ENCODE assay signal across 13 cellular contexts in the genomic region with DNA sequence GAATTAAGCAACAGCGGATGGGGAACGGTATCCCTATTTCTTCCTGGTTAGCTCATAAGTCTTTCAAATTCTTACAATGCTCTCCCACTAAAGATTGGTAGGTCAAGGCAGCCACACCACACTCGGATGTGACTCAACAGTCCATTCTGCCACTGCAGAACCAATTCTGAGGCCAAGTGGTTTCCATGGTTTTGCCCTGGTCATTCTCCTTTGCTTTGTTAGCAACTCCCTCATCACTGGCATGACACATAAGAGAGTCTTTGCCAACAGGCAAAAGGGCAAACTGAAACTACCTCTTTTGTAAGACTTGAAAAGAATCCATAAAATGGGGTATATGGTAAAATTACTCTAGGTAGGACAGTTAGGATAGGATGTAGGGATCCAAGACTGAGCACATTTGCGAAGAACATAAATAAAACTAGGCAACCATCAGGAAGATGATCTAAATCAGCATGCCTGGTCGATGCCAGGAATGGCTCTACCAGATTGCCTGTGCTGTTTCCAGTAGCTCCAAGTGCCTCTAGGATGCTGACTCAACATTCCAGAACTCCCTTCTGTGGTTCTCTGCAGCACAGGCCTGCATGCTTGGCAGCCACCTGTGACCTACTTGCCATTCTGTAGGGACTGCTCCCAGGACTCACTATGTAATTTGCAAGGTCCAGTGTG.
DNase-seq lines count a peak whose midpoint lies in the region; ATAC-seq and TF ChIP-seq lines count a peak whose summit lies in the region.
"Had no signal": no experiment of that assay in that cellular context is flagged by ENCODE, and none has a peak within 500 bp of the region (broad histone marks: within the 10 kb centered on the region; RNA-seq: fewer than 3 reads in every experiment).

No MANE protein-coding gene starts in this region.

- dilution Hi-C loops in IMR-90 (cut with HindIII; ENCODE audit: low sequenced_read_pairs, unreplicated experiment) = no loop called here

- H2AFZ ChIP-seq in IMR-90 (replicated peaks; ENCODE audit: low read length, poor library complexity) = peak overlapping the region; percentile 54

- no peak overlapping the region for H2BK5ac ChIP-seq in IMR-90 (ENCODE audit: low read depth, low read length, poor library complexity, severe bottlenecking)

- peak; percentile 97 for ATAC-seq in IMR-90 (ENCODE audit: low read depth)
- no peak for ATAC-seq in GM21526 (IDR thresholded peaks at IDR 0.05; ENCODE audit: low FRiP score, unreplicated experiment)
- ATAC-seq in GM21423 (IDR thresholded peaks at IDR 0.05; ENCODE audit: unreplicated experiment) = no peak
- no peak for ATAC-seq in GM18867 (IDR thresholded peaks at IDR 0.05; ENCODE audit: unreplicated experiment)
- ATAC-seq: sciatic nerve, T-helper 17 cell had no signal

- H2BK120ac ChIP-seq in IMR-90 (ENCODE audit: low read depth, low read length) = no peak overlapping the region

- H2BK20ac ChIP-seq in IMR-90 (ENCODE audit: low read depth, low read length) = no peak overlapping the region

- H2BK15ac ChIP-seq in IMR-90 (ENCODE audit: low read depth, low read length) = no peak overlapping the region

- POLR2A ChIA-PET in IMR-90 (lab: Charles Lee; ENCODE audit: unreplicated experiment) = no interaction called here

- no peak overlapping the region for H3K4ac ChIP-seq in IMR-90 (ENCODE audit: low read depth, low read length)

- WGBS in IMR-90 (ENCODE audit: extremely low coverage in 2 of 2, insufficient read length in 1 of 2), 2 experiments = 100% methylated on average over 3 of the region's 5 CpGs; no CpG with 5 or more reads in 1 of the 2 experiments

- H2AK9ac ChIP-seq in IMR-90 (replicated peaks; ENCODE audit: low read depth, low read length, poor library complexity) = no peak overlapping the region

- H4K8ac ChIP-seq in IMR-90 (ENCODE audit: low read depth in 2 of 2, low read length in 2 of 2) = no peak overlapping the region

- H3K79me1 ChIP-seq in IMR-90 (ENCODE audit: low read depth in 1 of 2, low read length in 2 of 2) = no peaks in the 10 kb centered on the region

- no peak overlapping the region for H3K18ac ChIP-seq in IMR-90 (ENCODE audit: low read depth, low read length)

- H3K9me3 ChIP-seq in IMR-90 (ENCODE audit: control insufficient read depth, insufficient read depth, low read length) = no peaks in the 10 kb centered on the region
- H3K9me3 ChIP-seq: esophagus muscularis mucosa, lower lobe of right lung had no signal

- no peaks in the 10 kb centered on the region for H3K27me3 ChIP-seq in IMR-90 (ENCODE audit: control insufficient read depth, insufficient read depth, low read length)
- H3K27me3 ChIP-seq: BLaER1 treated with 17β-estradiol and CSF1 and Interleukin-3, amounts not matched to agents 10 nM and 100 nM; esophagus muscularis mucosa had no signal

- H4K91ac ChIP-seq in IMR-90 (ENCODE audit: insufficient read depth, low read depth, low read length) = no peak overlapping the region

- H4K5ac ChIP-seq in IMR-90 (ENCODE audit: low read depth, low read length) = no peak overlapping the region

- H3K4me2 ChIP-seq in IMR-90 (ENCODE audit: low read depth, low read length) = no peak overlapping the region
- H3K4me2 ChIP-seq: BLaER1 treated with 17β-estradiol and CSF1 and Interleukin-3, amounts not matched to agents 10 nM and 100 nM had no signal

- no TSS peak for BruUV-seq in IMR-90 (replicated peaks; lab: Mats Ljungman, UMichigan)

- CTCF ChIA-PET in IMR-90 (lab: Yijun Ruan, JAX) = interaction anchor here (0.6 to 1.4 kb wide), 3 partner anchors 19 to 484 kb away, joined by 3 to 4 read pairs (median 3); no protein-coding TSS in a partner anchor

- H3K4me3 ChIP-seq in IMR-90 (ENCODE audit: insufficient read depth, low read depth, low read length) (no peak overlapping the region), choroid plexus epithelial cell (ENCODE audit: low read depth, low read length) (no peak overlapping the region)
- H3K4me3 ChIP-seq: BLaER1 treated with 17β-estradiol and CSF1 and Interleukin-3, amounts not matched to agents 10 nM and 100 nM; esophagus muscularis mucosa; lower lobe of right lung had no signal

- no peak overlapping the region for H3K14ac ChIP-seq in IMR-90 (replicated peaks; ENCODE audit: low read depth, low read length)

- H3K23ac ChIP-seq in IMR-90 (ENCODE audit: low read depth, low read length) = no peak overlapping the region

- peaks cover 2% of the 10 kb centered on the region; the same call in 1 of the 2 replicates for H3K4me1 ChIP-seq in IMR-90 (ENCODE audit: control insufficient read depth, insufficient read depth, low read length)
- H3K4me1 ChIP-seq: lower lobe of right lung had no signal

- no peaks in the 10 kb centered on the region for H4K20me1 ChIP-seq in IMR-90 (ENCODE audit: insufficient read depth, low read length)
- H4K20me1 ChIP-seq: BLaER1 treated with 17β-estradiol and CSF1 and Interleukin-3, amounts not matched to agents 10 nM and 100 nM had no signal

- DNase-seq in AG08395 (ENCODE audit: low spot score) (peak; percentile 79), IMR-90 (peak; percentile 80), choroid plexus epithelial cell (ENCODE audit: low read depth) (peak; percentile 52), medulla oblongata (ENCODE audit: extremely low spot score) (peak; percentile 40), GM19238 (ENCODE audit: insufficient read length, low spot score) (no peak)
- DNase-seq: lower lobe of right lung, T-helper 17 cell had no signal

- TF ChIP-seq POLR2A in IMR-90 (IDR thresholded peaks at IDR 0.05; ENCODE audit: low read depth, low read length) = no peak

- no peak overlapping the region for H2AK5ac ChIP-seq in IMR-90 (ENCODE audit: low read depth, low read length)

- TF ChIP-seq RAD21 in IMR-90 (IDR thresholded peaks at IDR 0.05; ENCODE audit: low read length) = 0 out of 2 replicates have a peak, but pooled peaks have one; percentile 12

- H3K56ac ChIP-seq in IMR-90 (ENCODE audit: extremely low read depth, insufficient read depth, low read length) = no peak overlapping the region

- no peak overlapping the region for H3K9ac ChIP-seq in IMR-90 (ENCODE audit: low read depth, low read length)
- H3K9ac ChIP-seq: BLaER1 treated with 17β-estradiol and CSF1 and Interleukin-3, amounts not matched to agents 10 nM and 100 nM had no signal

- in situ Hi-C loops in IMR-90 (cut with MboI; ENCODE audit: low sequenced_read_pairs) = no loop called here

- H3K27ac ChIP-seq in IMR-90 (ENCODE audit: insufficient read depth, low read length) = no peak overlapping the region
- H3K27ac ChIP-seq: BLaER1 treated with 17β-estradiol and CSF1 and Interleukin-3, amounts not matched to agents 10 nM and 100 nM; esophagus muscularis mucosa; lower lobe of right lung had no signal

- peaks cover 35% of the 10 kb centered on the region for H3K36me3 ChIP-seq in IMR-90 (ENCODE audit: control insufficient read depth, insufficient read depth, low read length)
- H3K36me3 ChIP-seq: BLaER1 treated with 17β-estradiol and CSF1 and Interleukin-3, amounts not matched to agents 10 nM and 100 nM had no signal

- H3K9me1 ChIP-seq in IMR-90 (ENCODE audit: insufficient read depth, low read length) = peaks cover 7% of the 10 kb centered on the region; the same call in 1 of the 2 replicates

- intact Hi-C loops in IMR-90 (cut with micrococcal nuclease) = no loop called here

- TF ChIP-seq CTCF in IMR-90 (conservative IDR thresholded peaks at IDR 0.05; ENCODE audit: low read depth, low read length) (no peak), choroid plexus epithelial cell (conservative IDR thresholded peaks at IDR 0.05; ENCODE audit: low read depth, low read length) (no peak)

TF ChIP-seq in IMR-90, 13 proteins besides CTCF, POLR2A, EP300 and RAD21:
- TF ChIP-seq MAFK (IDR thresholded peaks at IDR 0.05; ENCODE audit: low read depth, low read length) = peak; percentile 87
- no peak for TF ChIP-seq CHD1 (IDR thresholded peaks at IDR 0.05; ENCODE audit: low read depth, low read length)
- TF ChIP-seq MAZ (IDR thresholded peaks at IDR 0.05; ENCODE audit: borderline replicate concordance, low read depth, low read length) = no peak
- TF ChIP-seq BHLHE40 (IDR thresholded peaks at IDR 0.05; ENCODE audit: low read depth, low read length) = 0 out of 2 replicates have a peak, but pooled peaks have one; percentile 11
- 0 out of 2 replicates have a peak, but pooled peaks have one; percentile 3 for TF ChIP-seq FOS (IDR thresholded peaks at IDR 0.05; ENCODE audit: low read depth, low read length)
- 0 out of 2 replicates have a peak, but pooled peaks have one; percentile 0 for TF ChIP-seq CEBPB (IDR thresholded peaks at IDR 0.05; ENCODE audit: low read depth, low read length)
